Comparison of ENCODE assay signal across 37 cellular contexts in genomic region chr3:111428301-111428700, GRCh38.
"Had no signal": no experiment of that assay in that cellular context is flagged by ENCODE, and none has a peak within 500 bp of the region (broad histone marks: within the 10 kb centered on the region; RNA-seq: fewer than 3 reads in every experiment).

No MANE protein-coding gene starts in this region.

- H3K27ac ChIP-seq: adrenal gland, body of pancreas, brain microvascular endothelial cell, breast epithelium, cardiac muscle cell, WERI-Rb-1 had no signal

- DNase-seq: activated CD4-positive, alpha-beta memory T cell treated with anti-CD3 and anti-CD28 coated beads, Interleukin-2, amount 10 ng/mL, durations not matched to agents 7 days and 5 days; activated CD4-positive, alpha-beta T cell treated with anti-CD3 and anti-CD28 coated beads for 1 hour; activated CD4-positive, alpha-beta T cell treated with anti-CD3 and anti-CD28 coated beads for 36 hours; activated CD4-positive, alpha-beta T cell treated with anti-CD3 and anti-CD28 coated beads for 48 hours; activated CD4-positive, alpha-beta T cell treated with anti-CD3 and anti-CD28 coated beads, Interleukin-2, amount 10 ng/mL, durations not matched to agents 7 days and 5 days; activated CD4-positive, alpha-beta T cell treated with anti-CD3 and anti-CD28 coated beads, Interleukin-2, amount 50 U/mL, for 48 hours; activated CD4-positive, CD25-positive, alpha-beta regulatory T cell; activated CD8-positive, alpha-beta memory T cell treated with anti-CD3 and anti-CD28 coated beads for 24 hours; activated CD8-positive, alpha-beta memory T cell treated with anti-CD3 and anti-CD28 coated beads, Interleukin-2, amount 10 ng/mL, durations not matched to agents 7 days and 5 days; activated CD8-positive, alpha-beta memory T cell treated with anti-CD3 and anti-CD28 coated beads, Interleukin-2, amount 50 U/mL, for 48 hours; activated CD8-positive, alpha-beta T cell treated with anti-CD3 and anti-CD28 coated beads, Interleukin-2, amount 10 ng/mL, durations not matched to agents 7 days and 5 days; activated effector memory CD4-positive, alpha-beta T cell treated with Interleukin-2 at 50 U/mL for 16 hours; activated gamma-delta T cell; activated naive CD4-positive, alpha-beta T cell; activated naive CD4-positive, alpha-beta T cell treated with anti-CD3 and anti-CD28 coated beads for 36 hours; activated naive CD4-positive, alpha-beta T cell treated with anti-CD3 and anti-CD28 coated beads, Interleukin-2, amount 50 U/mL, for 16 hours; activated naive CD8-positive, alpha-beta T cell treated with anti-CD3 and anti-CD28 coated beads for 36 hours; activated T-cell treated with anti-CD3 and anti-CD28 coated beads, Interleukin-2, amount 50 U/mL, for 24 hours; activated T-cell treated with anti-CD3 and anti-CD28 coated beads, Interleukin-2, amount 50 U/mL, for 48 hours; adrenal gland; amniotic stem cell; aorta; body of pancreas; brain microvascular endothelial cell; caudate nucleus; cerebellar nuclear complex; T-helper 1 cell; T-helper 2 cell; T-helper 9 cell; WERI-Rb-1 had no signal

- ATAC-seq: activated CD4-positive, alpha-beta T cell treated with anti-CD3 and anti-CD28 coated beads for 36 hours; activated CD4-positive, CD25-positive, alpha-beta regulatory T cell treated with anti-CD3 and anti-CD28 coated beads, Interleukin-2, amount 50 U/mL, for 24 hours; activated CD8-positive, alpha-beta memory T cell treated with anti-CD3 and anti-CD28 coated beads, Interleukin-2, amount 10 ng/mL, durations not matched to agents 7 days and 5 days; activated CD8-positive, alpha-beta T cell treated with anti-CD3 and anti-CD28 coated beads, Interleukin-2, amount 10 ng/mL, durations not matched to agents 7 days and 5 days; activated naive CD4-positive, alpha-beta T cell treated with anti-CD3 and anti-CD28 coated beads, Interleukin-2, amount 50 U/mL, for 72 hours; body of pancreas; WTC11 had no signal

- H3K27me3 ChIP-seq: adrenal gland, body of pancreas, brain microvascular endothelial cell, breast epithelium, cardiac muscle cell had no signal

- H3K36me3 ChIP-seq: adrenal gland, brain microvascular endothelial cell, breast epithelium, cardiac muscle cell, WERI-Rb-1 had no signal

- H3K9me3 ChIP-seq: adrenal gland, body of pancreas had no signal

- H3K4me3 ChIP-seq: adrenal gland, body of pancreas, breast epithelium, cardiac muscle cell had no signal

- H3K4me1 ChIP-seq: adrenal gland, body of pancreas, breast epithelium had no signal

- FAIRE-seq: astrocyte, TTC549 had no signal
